8 cellular contexts compared by ENCODE assay signal in genomic region chr3:101574388-101575156, GRCh38. TPM values are rescaled to one million over a fixed set of nuclear protein-coding genes. Genes with fewer than 3 reads are reported as not detected.
A peak's percentile ranks its signal among the peaks of the same experiment; 100 is the strongest.
DNase-seq lines count a peak whose midpoint lies in the region; ATAC-seq and TF ChIP-seq lines count a peak whose summit lies in the region.

No MANE protein-coding gene starts in this region.

- peak overlapping the region; percentile 93 to 97 (median 95) for H3K4me3 Mint-ChIP-seq in CD4-positive, CD25-positive, alpha-beta regulatory T cell
- peak overlapping the region; percentile 85 to 93 for H3K4me3 Mint-ChIP-seq in activated T-cell treated with anti-CD3 and anti-CD28 coated beads, Interleukin-2, amount 50 U/mL, for 72 hours

- peaks cover 51% of the 10 kb centered on the region for H3K4me1 ChIP-seq in CD4-positive, CD25-positive, alpha-beta regulatory T cell (ENCODE audit: control insufficient read depth, insufficient read depth, low read length, poor library complexity, severe bottlenecking)
- peaks cover 25 to 28% of the 10 kb centered on the region in 2 experiments for H3K4me1 ChIP-seq in neutrophil (ENCODE audit: control insufficient read depth in 1 of 2, insufficient read depth in 1 of 2, low read depth in 1 of 2, low read length in 1 of 2)

- no peaks in the 10 kb centered on the region for H3K9me3 ChIP-seq in CD4-positive, CD25-positive, alpha-beta regulatory T cell (ENCODE audit: control insufficient read depth in 2 of 2, low read length in 2 of 2)
- H3K9me3 ChIP-seq in neutrophil, result no peaks in the 10 kb centered on the region

- no peak for TF ChIP-seq CTCF in neutrophil (IDR thresholded peaks at IDR 0.05)

- peak overlapping the region; percentile 99 to 100 (median 99) for H3K27ac Mint-ChIP-seq in CD4-positive, CD25-positive, alpha-beta regulatory T cell
- H3K27ac Mint-ChIP-seq in activated T-cell treated with anti-CD3 and anti-CD28 coated beads, Interleukin-2, amount 50 U/mL, for 72 hours, result peak overlapping the region; percentile 97

- peak in 1 of 3 donors; percentile 72 for DNase-seq in CD4-positive, CD25-positive, alpha-beta regulatory T cell
- DNase-seq in NCI-H2171 (lab: John Stamatoyannopoulos, UW) (peak; percentile 76), germinal center (ENCODE audit: low spot score) (peak; percentile 12), retina (no peak)
- DNase-seq in activated T-cell treated with anti-CD3 and anti-CD28 coated beads, Interleukin-2, amount 50 U/mL, for 72 hours, result peak; percentile 57 to 64

- peaks cover 19 to 85% (median 59%) of the 10 kb centered on the region in 4 donors for H3K4me1 Mint-ChIP-seq in CD4-positive, CD25-positive, alpha-beta regulatory T cell
- peaks cover 84% of the 10 kb centered on the region for H3K4me1 Mint-ChIP-seq in activated T-cell treated with anti-CD3 and anti-CD28 coated beads, Interleukin-2, amount 50 U/mL, for 72 hours (ENCODE audit: low read depth)

- peak; percentile 38 to 42 for ATAC-seq in CD4-positive, CD25-positive, alpha-beta regulatory T cell (ENCODE audit: low read depth in 2 of 2)
- ATAC-seq in GM18873 (IDR thresholded peaks at IDR 0.05; ENCODE audit: low FRiP score, unreplicated experiment), result peak; percentile 34
- peak; percentile 34 for ATAC-seq in HG03095 (IDR thresholded peaks at IDR 0.05; ENCODE audit: unreplicated experiment)
- peak; percentile 56 to 61 for ATAC-seq in activated T-cell treated with anti-CD3 and anti-CD28 coated beads, Interleukin-2, amount 50 U/mL, for 72 hours (replicated peaks in 1 of 2)

- no peaks in the 10 kb centered on the region for H3K9me3 Mint-ChIP-seq in CD4-positive, CD25-positive, alpha-beta regulatory T cell
- no peaks in the 10 kb centered on the region for H3K9me3 Mint-ChIP-seq in activated T-cell treated with anti-CD3 and anti-CD28 coated beads, Interleukin-2, amount 50 U/mL, for 72 hours

- H3K36me3 ChIP-seq in CD4-positive, CD25-positive, alpha-beta regulatory T cell (ENCODE audit: control insufficient read depth, insufficient read depth, low read length), result peaks cover 16% of the 10 kb centered on the region
- peaks cover 12% of the 10 kb centered on the region for H3K36me3 ChIP-seq in neutrophil

- H3K27me3 Mint-ChIP-seq in CD4-positive, CD25-positive, alpha-beta regulatory T cell, result no peaks in the 10 kb centered on the region
- no peaks in the 10 kb centered on the region for H3K27me3 Mint-ChIP-seq in activated T-cell treated with anti-CD3 and anti-CD28 coated beads, Interleukin-2, amount 50 U/mL, for 72 hours (ENCODE audit: low read depth)

- H3K36me3 Mint-ChIP-seq in CD4-positive, CD25-positive, alpha-beta regulatory T cell, result peaks cover 8% of the 10 kb centered on the region
- peaks cover 7 to 22% of the 10 kb centered on the region in 2 donors for H3K36me3 Mint-ChIP-seq in activated T-cell treated with anti-CD3 and anti-CD28 coated beads, Interleukin-2, amount 50 U/mL, for 72 hours (ENCODE audit: insufficient read depth in 2 of 2)

- no peaks in the 10 kb centered on the region for H3K27me3 ChIP-seq in CD4-positive, CD25-positive, alpha-beta regulatory T cell (ENCODE audit: control insufficient read depth, insufficient read depth, low read length)
- peaks cover 25% of the 10 kb centered on the region for H3K27me3 ChIP-seq in neutrophil

- peak overlapping the region; percentile 99 for H3K4me3 ChIP-seq in CD4-positive, CD25-positive, alpha-beta regulatory T cell (ENCODE audit: low read depth, low read length)
- peak overlapping the region; percentile 71 to 85 for H3K4me3 ChIP-seq in neutrophil (ENCODE audit: low read depth in 1 of 2, low read length in 1 of 2)

- H3K27ac ChIP-seq in CD4-positive, CD25-positive, alpha-beta regulatory T cell (ENCODE audit: insufficient read depth, low read length, poor library complexity, severe bottlenecking), result peak overlapping the region; percentile 98
- H3K27ac ChIP-seq in neutrophil, result peak overlapping the region; percentile 96

RNA-seq across cellular contexts. Expression of gene PCNP, which starts 0.6 kb away (rescaled TPM):
- total RNA-seq in CD4-positive, CD25-positive, alpha-beta regulatory T cell, result 144 TPM
- polyA plus RNA-seq in CD4-positive, CD25-positive, alpha-beta regulatory T cell, result 100 to 1,000 TPM in 3 of 4 donors, 10 to 100 TPM in 1; 99.8 to 125 (median 109) TPM
- 100 to 1,000 TPM; 211 to 242 TPM for total RNA-seq in activated T-cell treated with anti-CD3 and anti-CD28 coated beads, Interleukin-2, amount 50 U/mL, for 72 hours

RNA-seq across cellular contexts. Expression of gene TRMT10C, which starts 12.9 kb away (rescaled TPM):
- 29.4 TPM for total RNA-seq in CD4-positive, CD25-positive, alpha-beta regulatory T cell
- 10 to 100 TPM; 41.3 to 47.0 (median 43.4) TPM for polyA plus RNA-seq in CD4-positive, CD25-positive, alpha-beta regulatory T cell
- 10 to 100 TPM; 19.3 to 22.0 TPM for total RNA-seq in activated T-cell treated with anti-CD3 and anti-CD28 coated beads, Interleukin-2, amount 50 U/mL, for 72 hours
